In genomic region chr13:40438999-40439797, GRCh38 we compare ENCODE assay signal across 9 cellular contexts.
DNase-seq lines count a peak whose midpoint lies in the region; ATAC-seq and TF ChIP-seq lines count a peak whose summit lies in the region.
"Had no signal": no experiment of that assay in that cellular context is flagged by ENCODE, and none has a peak within 500 bp of the region (broad histone marks: within the 10 kb centered on the region; RNA-seq: fewer than 3 reads in every experiment).

No MANE protein-coding gene starts in this region.

- peak; percentile 65 for ATAC-seq in CD8-positive, alpha-beta T cell
- ATAC-seq in psoas muscle, result no peak
- no peak for ATAC-seq in HG03139 (IDR thresholded peaks at IDR 0.05; ENCODE audit: unreplicated experiment)
- ATAC-seq in HG02678 (IDR thresholded peaks at IDR 0.05; ENCODE audit: unreplicated experiment), result no peak
- ATAC-seq in HG02763 (IDR thresholded peaks at IDR 0.05; ENCODE audit: unreplicated experiment), result no peak

- no peaks in the 10 kb centered on the region for H3K36me3 Mint-ChIP-seq in CD8-positive, alpha-beta T cell
- H3K36me3 Mint-ChIP-seq in activated CD4-positive, alpha-beta T cell treated with anti-CD3 and anti-CD28 coated beads, Interleukin-2, amount 10 ng/mL, durations not matched to agents 24 days and 14 days (ENCODE audit: low read depth), result no peaks in the 10 kb centered on the region

- no peaks in the 10 kb centered on the region for H3K9me3 Mint-ChIP-seq in CD8-positive, alpha-beta T cell
- H3K9me3 Mint-ChIP-seq in activated CD4-positive, alpha-beta T cell treated with anti-CD3 and anti-CD28 coated beads, Interleukin-2, amount 10 ng/mL, durations not matched to agents 24 days and 14 days, result no peaks in the 10 kb centered on the region

- H3K27ac Mint-ChIP-seq in CD8-positive, alpha-beta T cell, result peak overlapping the region; percentile 75
- H3K27ac Mint-ChIP-seq in activated CD4-positive, alpha-beta T cell treated with anti-CD3 and anti-CD28 coated beads, Interleukin-2, amount 10 ng/mL, durations not matched to agents 24 days and 14 days, result peak overlapping the region; percentile 50

- H3K27ac ChIP-seq in CD8-positive, alpha-beta T cell (ENCODE audit: low read depth, low read length), result no peak overlapping the region
- H3K27ac ChIP-seq in psoas muscle, result peak overlapping the region; percentile 68

- TF ChIP-seq CTCF in CD8-positive, alpha-beta T cell (IDR thresholded peaks at IDR 0.05), result no peak
- no peak for TF ChIP-seq CTCF in fibroblast of villous mesenchyme (IDR thresholded peaks at IDR 0.05; ENCODE audit: insufficient read depth, low read depth, low read length)
- no peak for TF ChIP-seq CTCF in psoas muscle (IDR thresholded peaks at IDR 0.05)

- WGBS in psoas muscle, 3 donors, result 26 to 51% (median 34%) methylated on average over 12 of the region's 12 CpGs

- no peaks in the 10 kb centered on the region for H3K36me3 ChIP-seq in CD8-positive, alpha-beta T cell (ENCODE audit: insufficient read depth, low read length)
- H3K36me3 ChIP-seq in psoas muscle (ENCODE audit: insufficient read depth in 1 of 2, low read depth in 1 of 2), result no peaks in the 10 kb centered on the region

- no peaks in the 10 kb centered on the region for H3K27me3 ChIP-seq in CD8-positive, alpha-beta T cell (ENCODE audit: insufficient read depth, low read length)
- no peaks in the 10 kb centered on the region for H3K27me3 ChIP-seq in psoas muscle (ENCODE audit: insufficient read depth in 3 of 3, low read length in 2 of 3)

- POLR2A ChIA-PET in CD8-positive, alpha-beta T cell (lab: Charles Lee), result interaction anchor here (0.8 to 1.3 kb wide), 3 partner anchors 13 to 225 kb away, joined by 3 read pairs; no protein-coding TSS in a partner anchor

- no peaks in the 10 kb centered on the region for H3K27me3 Mint-ChIP-seq in CD8-positive, alpha-beta T cell (ENCODE audit: low read depth)
- no peaks in the 10 kb centered on the region for H3K27me3 Mint-ChIP-seq in activated CD4-positive, alpha-beta T cell treated with anti-CD3 and anti-CD28 coated beads, Interleukin-2, amount 10 ng/mL, durations not matched to agents 24 days and 14 days

- CTCF ChIA-PET in CD8-positive, alpha-beta T cell (lab: Charles Lee), result interaction anchor here (0.9 to 1.1 kb wide), 2 partner anchors 8 to 244 kb away, joined by 3 read pairs; no protein-coding TSS in a partner anchor

- peak overlapping the region; percentile 57 for H3K4me3 Mint-ChIP-seq in CD8-positive, alpha-beta T cell
- peak overlapping the region; percentile 61 for H3K4me3 Mint-ChIP-seq in activated CD4-positive, alpha-beta T cell treated with anti-CD3 and anti-CD28 coated beads, Interleukin-2, amount 10 ng/mL, durations not matched to agents 24 days and 14 days

- no peak for DNase-seq in CD8-positive, alpha-beta T cell
- peak; percentile 74 for DNase-seq in activated CD4-positive, alpha-beta T cell treated with anti-CD3 and anti-CD28 coated beads, Interleukin-2, amount 10 ng/mL, durations not matched to agents 24 days and 14 days
- DNase-seq in fibroblast of villous mesenchyme (ENCODE audit: low read depth) (peak; percentile 78), psoas muscle (no peak), NCI-H2171 (lab: John Stamatoyannopoulos, UW) (no peak)
- DNase-seq: NCI-H2081 treated with DMSO at 0.1 percent for 48 hours had no signal

- H3K4me1 Mint-ChIP-seq in CD8-positive, alpha-beta T cell (ENCODE audit: low read depth), result peaks cover 39% of the 10 kb centered on the region
- peaks cover 36% of the 10 kb centered on the region for H3K4me1 Mint-ChIP-seq in activated CD4-positive, alpha-beta T cell treated with anti-CD3 and anti-CD28 coated beads, Interleukin-2, amount 10 ng/mL, durations not matched to agents 24 days and 14 days

- H3K4me3 ChIP-seq in CD8-positive, alpha-beta T cell (ENCODE audit: low read depth, low read length), result peak overlapping the region; percentile 3
- H3K4me3 ChIP-seq in fibroblast of villous mesenchyme (ENCODE audit: low read depth, low read length) (peak overlapping the region; percentile 16), psoas muscle (peak overlapping the region; percentile 50)

- no peaks in the 10 kb centered on the region for H3K9me3 ChIP-seq in CD8-positive, alpha-beta T cell (ENCODE audit: low read length)
- no peaks in the 10 kb centered on the region for H3K9me3 ChIP-seq in psoas muscle

- intact Hi-C loops in CD8-positive, alpha-beta T cell (cut with DNase I, micrococcal nuclease), result loop anchor here in 1 of 2 experiments (5.0 kb wide), 3 partner anchors 48 to 372 kb away; no protein-coding TSS in a partner anchor
- intact Hi-C loops in activated CD4-positive, alpha-beta T cell treated with anti-CD3 and anti-CD28 coated beads, Interleukin-2, amount 10 ng/mL, durations not matched to agents 24 days and 14 days (cut with micrococcal nuclease), result loop anchor here (2.0 to 5.0 kb wide), 2 partner anchors 46 to 223 kb away; no protein-coding TSS in a partner anchor
- intact Hi-C loops in psoas muscle (cut with DNase I), result no loop called here

- H3K4me1 ChIP-seq in CD8-positive, alpha-beta T cell (ENCODE audit: insufficient read depth, low read length), result peaks cover 38% of the 10 kb centered on the region
- peaks cover 42% of the 10 kb centered on the region for H3K4me1 ChIP-seq in psoas muscle

Comparison
In these comparisons a context has a peak if more than half of its experiments do, and no peak if none do; other contexts are left out.
1. DNase-seq: peak in activated CD4-positive, alpha-beta T cell treated with anti-CD3 and anti-CD28 coated beads, Interleukin-2, amount 10 ng/mL, durations not matched to agents 24 days and 14 days (single experiment) and fibroblast of villous mesenchyme (single experiment); none in CD8-positive, alpha-beta T cell (0 of 7), psoas muscle (0 of 2) and NCI-H2171 (single experiment).
2. Peak in every context shown above with its lines, with median percentiles within 50 percentile points of each other: H3K4me3 ChIP-seq.